In genomic region chr14:101823511-101824120, GRCh38 we compare ENCODE assay signal across 8 cellular contexts.
A peak's percentile ranks its signal among the peaks of the same experiment; 100 is the strongest.
DNase-seq lines count a peak whose midpoint lies in the region; ATAC-seq lines count a peak whose summit lies in the region.

No MANE protein-coding gene starts in this region.

- ATAC-seq in GM19023 (IDR thresholded peaks at IDR 0.05; ENCODE audit: unreplicated experiment) (peak; percentile 47), HG03342 (IDR thresholded peaks at IDR 0.05; ENCODE audit: unreplicated experiment) (peak; percentile 47), left ventricle myocardium superior (peak; percentile 72)

- intact Hi-C loops in left ventricle myocardium superior (cut with micrococcal nuclease) = no loop called here

- DNase-seq in activated T-cell treated with anti-CD3 and anti-CD28 coated beads for 4 hours (peak; percentile 52), left ventricle myocardium superior (no peak), NCI-H2227 treated with DMSO at 0.1 percent for 48 hours (lab: John Stamatoyannopoulos, UW) (no peak), DMS153 treated with DMSO at 0.1 percent for 48 hours (lab: John Stamatoyannopoulos, UW; ENCODE audit: unreplicated experiment) (no peak), D341Med (ENCODE audit: low spot score) (no peak)
- DNase-seq in stimulated activated CD8-positive, alpha-beta memory T cell treated with anti-CD3 and anti-CD28 coated beads, Interleukin-15, amount 100 ng/mL, for 1 hour (ENCODE audit: low read depth) = peak; percentile 57

Comparison
In these comparisons a context has a peak if more than half of its experiments do, and no peak if none do; other contexts are left out.
1. DNase-seq: peak in activated T-cell treated with anti-CD3 and anti-CD28 coated beads for 4 hours (single experiment) and stimulated activated CD8-positive, alpha-beta memory T cell treated with anti-CD3 and anti-CD28 coated beads, Interleukin-15, amount 100 ng/mL, for 1 hour (single experiment); none in left ventricle myocardium superior (single experiment), NCI-H2227 treated with DMSO at 0.1 percent for 48 hours (single experiment), DMS153 treated with DMSO at 0.1 percent for 48 hours (single experiment) and D341Med (single experiment).
2. Peak in every context shown above with its lines, with median percentiles within 50 percentile points of each other: ATAC-seq.